8 cellular contexts compared by ENCODE assay signal in genomic region chr14:60151715-60152114, GRCh38. TPM values are rescaled to one million over a fixed set of nuclear protein-coding genes. Genes with fewer than 3 reads are reported as not detected.
DNase-seq lines count a peak whose midpoint lies in the region; ATAC-seq, FAIRE-seq and TF ChIP-seq lines count a peak whose summit lies in the region.

No MANE protein-coding gene starts in this region.

- no peaks in the 10 kb centered on the region for H3K9me3 Mint-ChIP-seq in activated naive CD4-positive, alpha-beta T cell treated with anti-CD3 and anti-CD28 coated beads for 36 hours

- peak overlapping the region; percentile 11; the same call in 1 of the 2 replicates for H2AFZ ChIP-seq in SK-N-SH (ENCODE audit: low read depth)

- peaks cover 22% of the 10 kb centered on the region; the same call in 1 of the 2 replicates for H3K79me2 ChIP-seq in SK-N-SH (ENCODE audit: insufficient read depth)

- peaks cover 30% of the 10 kb centered on the region for H3K4me1 Mint-ChIP-seq in activated naive CD4-positive, alpha-beta T cell treated with anti-CD3 and anti-CD28 coated beads for 36 hours (ENCODE audit: low read depth)

- no peaks in the 10 kb centered on the region for H3K27me3 Mint-ChIP-seq in activated naive CD4-positive, alpha-beta T cell treated with anti-CD3 and anti-CD28 coated beads for 36 hours (ENCODE audit: low read depth)

- peak overlapping the region; percentile 86 for H3K27ac Mint-ChIP-seq in activated naive CD4-positive, alpha-beta T cell treated with anti-CD3 and anti-CD28 coated beads for 36 hours

- FAIRE-seq in small intestine (lab: Jason Lieb, UNC) = no peak

- CTCF ChIA-PET in SK-N-SH (lab: Yijun Ruan, JAX) = interaction anchor here (0.6 to 0.9 kb wide), 6 partner anchors 9 to 362 kb away, joined by 3 read pairs; no protein-coding TSS in a partner anchor
- CTCF ChIA-PET in activated naive CD4-positive, alpha-beta T cell treated with anti-CD3 and anti-CD28 coated beads for 36 hours (lab: Charles Lee) = interaction anchor here (0.6 to 2.3 kb wide), 5 partner anchors 10 to 281 kb away, joined by 3 to 7 read pairs (median 4); partner anchors contain the start of gene RTN1

- peaks cover 36% of the 10 kb centered on the region for H3K36me3 Mint-ChIP-seq in activated naive CD4-positive, alpha-beta T cell treated with anti-CD3 and anti-CD28 coated beads for 36 hours (ENCODE audit: low read depth)

- H3K9me3 ChIP-seq in SK-N-SH = no peaks in the 10 kb centered on the region
- no peaks in the 10 kb centered on the region for H3K9me3 ChIP-seq in small intestine (ENCODE audit: control insufficient read depth, low read depth)

- no peaks in the 10 kb centered on the region for H3K27me3 ChIP-seq in SK-N-SH (ENCODE audit: insufficient read depth)
- no peaks in the 10 kb centered on the region for H3K27me3 ChIP-seq in small intestine (ENCODE audit: control insufficient read depth in 2 of 2, insufficient read depth in 2 of 2, low read length in 2 of 2)

- TF ChIP-seq CTCF in SK-N-SH (IDR thresholded peaks at IDR 0.05) = no peak

- peak; percentile 37 to 73; a peak in 3 of 4 replicates for TF ChIP-seq EP300 in SK-N-SH (IDR thresholded peaks at IDR 0.05; ENCODE audit: borderline replicate concordance in 1 of 2, low read depth in 1 of 2, low read length in 1 of 2)

- DNase-seq in A172 (ENCODE audit: low spot score) = peak; percentile 85
- DNase-seq in SK-N-SH = peak; percentile 76
- peak; percentile 87 for DNase-seq in activated naive CD4-positive, alpha-beta T cell treated with anti-CD3 and anti-CD28 coated beads for 36 hours
- peak; percentile 90 for DNase-seq in Right ventricle myocardium inferior (ENCODE audit: missing footprints)
- DNase-seq in small intestine = peak; percentile 37

- 0 out of 2 replicates have a peak, but pooled peaks have one; percentile 20 for TF ChIP-seq RAD21 in SK-N-SH (IDR thresholded peaks at IDR 0.05; ENCODE audit: low read length)

- POLR2A ChIA-PET in SK-N-SH (lab: Yijun Ruan, JAX) = interaction anchor here (0.6 to 0.9 kb wide), 2 partner anchors 13 to 77 kb away, joined by 3 to 7 read pairs; partner anchors contain the start of gene DHRS7

- peak; percentile 83 for ATAC-seq in GM19025 (IDR thresholded peaks at IDR 0.05; ENCODE audit: low read depth, unreplicated experiment)
- ATAC-seq in HG03558 (IDR thresholded peaks at IDR 0.05; ENCODE audit: extremely low read depth, unreplicated experiment) = peak; percentile 74
- peak; percentile 89 for ATAC-seq in Right ventricle myocardium inferior
- no peak for ATAC-seq in HG03025 (IDR thresholded peaks at IDR 0.05; ENCODE audit: low FRiP score, unreplicated experiment)

- peaks cover 49 to 57% of the 10 kb centered on the region in 2 experiments for H3K36me3 ChIP-seq in SK-N-SH (replicated peaks in 1 of 2; ENCODE audit: control insufficient read depth in 1 of 2, insufficient read depth in 2 of 2, low read length in 1 of 2)
- peaks cover 6 to 19% of the 10 kb centered on the region in 2 donors for H3K36me3 ChIP-seq in small intestine (ENCODE audit: control insufficient read depth in 2 of 2, insufficient read depth in 2 of 2, low read length in 2 of 2)

- intact Hi-C loops in activated naive CD4-positive, alpha-beta T cell treated with anti-CD3 and anti-CD28 coated beads for 36 hours (cut with micrococcal nuclease) = loop anchor here (1.0 to 10.0 kb wide), 6 partner anchors 13 to 967 kb away; partner anchors contain the start of genes DAAM1 and PCNX4
- intact Hi-C loops in Right ventricle myocardium inferior (cut with DNase I) = no loop called here

- H3K27ac ChIP-seq in SK-N-SH (ENCODE audit: low read depth in 2 of 2, low read length in 1 of 2) (peak overlapping the region; percentile 86 to 97), small intestine (ENCODE audit: low read depth in 1 of 2, low read length in 1 of 2) (no peak overlapping the region)

- H4K20me1 ChIP-seq in SK-N-SH (ENCODE audit: insufficient read depth) = no peaks in the 10 kb centered on the region

- peak overlapping the region; percentile 44 for H3K9ac ChIP-seq in SK-N-SH

- H3K9me2 ChIP-seq in SK-N-SH = no peaks in the 10 kb centered on the region

- H3K4me1 ChIP-seq in SK-N-SH (ENCODE audit: control insufficient read depth in 1 of 2, insufficient read depth in 2 of 2, low read depth in 1 of 2, low read length in 1 of 2) (peaks cover 17 to 22% of the 10 kb centered on the region in 2 experiments), small intestine (ENCODE audit: control insufficient read depth in 2 of 2, insufficient read depth in 1 of 2, low read depth in 1 of 2, low read length in 1 of 2) (peaks cover 0 to 3% of the 10 kb centered on the region in 2 donors)

- H3K4me3 Mint-ChIP-seq in activated naive CD4-positive, alpha-beta T cell treated with anti-CD3 and anti-CD28 coated beads for 36 hours = no peak overlapping the region

- no peak overlapping the region for H3K4me3 ChIP-seq in SK-N-SH (ENCODE audit: low read depth in 2 of 2, low read length in 1 of 2)
- no peak overlapping the region for H3K4me3 ChIP-seq in small intestine (ENCODE audit: low read depth in 1 of 2, low read length in 2 of 2)

- 8% methylated on average over 3 of the region's 3 CpGs for WGBS in SK-N-SH (ENCODE audit: low lambda C conversion rate)
- 21 to 59% (median 23%) methylated on average over 3 of the region's 3 CpGs for WGBS in small intestine, 3 donors

- peaks cover 25% of the 10 kb centered on the region for H3F3A ChIP-seq in SK-N-SH (replicated peaks; ENCODE audit: insufficient read depth)

- peak overlapping the region; percentile 35; the same call in 1 of the 2 replicates for H3K4me2 ChIP-seq in SK-N-SH

TF ChIP-seq in SK-N-SH, 30 proteins besides CTCF, POLR2A, EP300 and RAD21 (continues in another document):
- TF ChIP-seq POLR2AphosphoS5 (IDR thresholded peaks at IDR 0.05; ENCODE audit: low read depth, low read length) (peak; percentile 67; the same call in 1 of the 2 replicates), IRF3 (IDR thresholded peaks at IDR 0.05; ENCODE audit: low read depth, low read length) (no peak), JUND (IDR thresholded peaks at IDR 0.05) (peak; percentile 66; the same call in 1 of the 2 replicates), TEAD4 (IDR thresholded peaks at IDR 0.05; ENCODE audit: borderline replicate concordance, insufficient read depth) (0 out of 2 replicates have a peak, but pooled peaks have one; percentile 28), SMC3 (IDR thresholded peaks at IDR 0.05; ENCODE audit: low read depth, low read length) (no peak), ZBTB33 (IDR thresholded peaks at IDR 0.05; ENCODE audit: borderline replicate concordance, low read depth) (no peak), RXRA (IDR thresholded peaks at IDR 0.05; ENCODE audit: borderline replicate concordance, low read depth) (no peak), CHD2 (IDR thresholded peaks at IDR 0.05; ENCODE audit: low read length, partially characterized antibody) (peak; percentile 79), TCF12 (IDR thresholded peaks at IDR 0.05) (peak; percentile 84)

RNA-seq across cellular contexts. Expression of gene DHRS7, which starts 13.5 kb away (rescaled TPM):
- total RNA-seq in A172 (2014; rRNA removed; shearing (Covaris generic)) = 62.7 and 69.9 TPM in 2 replicates
- polyA plus RNA-seq in SK-N-SH (2012; rRNA removed) = 54.0 and 88.7 TPM in 2 replicates
- polyA plus RNA-seq in SK-N-SH (2012; cell fraction: cytosol; rRNA removed) = 69.0 and 72.0 TPM in 2 replicates
- polyA plus RNA-seq in SK-N-SH (2012; cell fraction: nucleus; rRNA removed) = 49.4 and 61.8 TPM in 2 replicates
- total RNA-seq in activated naive CD4-positive, alpha-beta T cell treated with anti-CD3 and anti-CD28 coated beads for 36 hours = 10 to 100 TPM; 40.5 to 43.4 TPM
- 34.6 TPM for total RNA-seq in Right ventricle myocardium inferior
- 100 to 1,000 TPM in 1 of 3 donors, 10 to 100 TPM in 2; 78.7 to 165 (median 99.2) TPM for polyA plus RNA-seq in small intestine

RNA-seq across cellular contexts. Expression of gene PCNX4, which starts 60.0 kb away (rescaled TPM):
- total RNA-seq in A172 (2014; rRNA removed; shearing (Covaris generic)) = 81.3 and 97.5 TPM in 2 replicates
- 21.1 and 26.3 TPM in 2 replicates for polyA plus RNA-seq in SK-N-SH (2012; rRNA removed)
- polyA plus RNA-seq in SK-N-SH (2012; cell fraction: cytosol; rRNA removed) = 35.5 and 43.3 TPM in 2 replicates
- polyA plus RNA-seq in SK-N-SH (2012; cell fraction: nucleus; rRNA removed) = 32.2 and 42.3 TPM in 2 replicates
- 10 to 100 TPM; 24.9 to 27.5 TPM for total RNA-seq in activated naive CD4-positive, alpha-beta T cell treated with anti-CD3 and anti-CD28 coated beads for 36 hours
- 23.5 TPM for total RNA-seq in Right ventricle myocardium inferior
- 1 to 10 TPM; 3.0 to 9.8 (median 8.3) TPM for polyA plus RNA-seq in small intestine

Comparison
In these comparisons a context has a peak if more than half of its experiments do, and no peak if none do; other contexts are left out.
1. DNase-seq: peak in every context shown above with its lines; median percentile 90 in Right ventricle myocardium inferior; 87 in activated naive CD4-positive, alpha-beta T cell treated with anti-CD3 and anti-CD28 coated beads for 36 hours; 85 in A172; 76 in SK-N-SH; 37 in small intestine.
2. H3K27ac ChIP-seq: peak in SK-N-SH (2 of 2); none in small intestine (0 of 2).